Comparison of ENCODE assay signal across 11 cellular contexts in the genomic region with DNA sequence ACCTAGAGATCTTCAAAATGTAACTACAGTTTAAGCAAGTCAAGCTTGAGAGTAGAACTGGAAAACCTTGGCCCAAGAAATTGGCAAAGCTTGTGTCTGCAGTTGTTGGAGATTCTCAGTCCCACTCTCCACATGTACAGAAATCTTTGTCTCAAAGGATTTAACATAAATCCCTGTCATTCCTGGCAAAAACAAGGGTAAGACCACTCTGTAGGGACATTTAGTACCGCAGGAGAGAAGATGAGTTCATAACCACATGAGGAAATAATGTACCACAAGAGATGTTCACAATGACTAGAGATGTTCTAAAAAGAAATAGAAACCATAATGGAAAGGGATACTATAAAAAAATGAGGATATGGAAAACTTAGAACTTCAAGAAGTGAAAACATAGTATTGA.
DNase-seq lines count a peak whose midpoint lies in the region; ATAC-seq and TF ChIP-seq lines count a peak whose summit lies in the region.
"Had no signal": no experiment of that assay in that cellular context is flagged by ENCODE, and none has a peak within 500 bp of the region (broad histone marks: within the 10 kb centered on the region; RNA-seq: fewer than 3 reads in every experiment).

No MANE protein-coding gene starts in this region.

- TF ChIP-seq EP300 in esophagus muscularis mucosa (IDR thresholded peaks at IDR 0.05): no peak

- peaks cover 3% of the 10 kb centered on the region for H3F3A ChIP-seq in neural progenitor cell (ENCODE audit: low read depth)

- CTCF ChIA-PET in WTC11 (lab: Charles Lee): interaction anchor here (1.7 kb wide), 1 partner anchor 12 kb away, joined by 5 read pairs; no protein-coding TSS in a partner anchor

- H3K4me3 ChIP-seq in cardiac muscle cell (no peak overlapping the region), esophagus muscularis mucosa (no peak overlapping the region), subcutaneous abdominal adipose tissue (ENCODE audit: low read depth in 1 of 5, low read length in 5 of 5) (no peak overlapping the region), neural progenitor cell (no peak overlapping the region)
- H3K4me3 ChIP-seq: coronary artery, mucosa of descending colon had no signal

- H3K9ac ChIP-seq in subcutaneous abdominal adipose tissue (ENCODE audit: low read length in 5 of 5) (no peak overlapping the region), neural progenitor cell (no peak overlapping the region)

- intact Hi-C loops in Right ventricle myocardium superior (cut with DNase I): loop anchor here (10.0 kb wide), 1 partner anchor 75 kb away; the partner anchor contains the start of gene RAB7A
- intact Hi-C loops in esophagus muscularis mucosa (cut with DNase I): loop anchor here (5.0 kb wide), 1 partner anchor 72 kb away; the partner anchor contains the start of gene RAB7A

- H3K27ac Mint-ChIP-seq in WTC11: 0 out of 2 replicates have a peak overlapping the region, but pooled peaks have one; percentile 9
- H3K27ac Mint-ChIP-seq in neural progenitor cell: no peak overlapping the region

- H4K20me1 ChIP-seq in neural progenitor cell (ENCODE audit: low read depth): peaks cover 7% of the 10 kb centered on the region

- POLR2A ChIA-PET in WTC11 (lab: Charles Lee): no interaction called here

- peaks cover 21% of the 10 kb centered on the region for H3K79me2 ChIP-seq in neural progenitor cell (ENCODE audit: low read depth)

- peak overlapping the region; percentile 91 for H3K27ac ChIP-seq in cardiac muscle cell
- H3K27ac ChIP-seq in esophagus muscularis mucosa (replicated peaks in 1 of 4): peak overlapping the region; percentile 70 to 81 (median 75)
- H3K27ac ChIP-seq in subcutaneous abdominal adipose tissue (ENCODE audit: low read depth, low read length): peak overlapping the region; percentile 12
- no peak overlapping the region for H3K27ac ChIP-seq in neural progenitor cell
- H3K27ac ChIP-seq: coronary artery had no signal

- peaks cover 52% of the 10 kb centered on the region for H3K36me3 Mint-ChIP-seq in WTC11
- peaks cover 21% of the 10 kb centered on the region for H3K36me3 Mint-ChIP-seq in neural progenitor cell

- DNase-seq in cardiac muscle cell (ENCODE audit: low read depth in 1 of 2, low spot score in 1 of 2) (no peak), Right ventricle myocardium superior (no peak), WTC11 (ENCODE audit: low spot score) (no peak), esophagus muscularis mucosa (ENCODE audit: extremely low spot score) (no peak), neural progenitor cell (ENCODE audit: low spot score) (no peak)
- DNase-seq: activated CD4-positive, alpha-beta T cell treated with anti-CD3 and anti-CD28 coated beads for 1 hour; mucosa of descending colon had no signal

- H3K4me3 Mint-ChIP-seq in WTC11 (no peak overlapping the region), neural progenitor cell (no peak overlapping the region)

- ATAC-seq in Right ventricle myocardium superior (ENCODE audit: poor library complexity) (no peak), WTC11 (no peak), GM21717 (IDR thresholded peaks at IDR 0.05; ENCODE audit: unreplicated experiment) (no peak), GM21360 (IDR thresholded peaks at IDR 0.05; ENCODE audit: unreplicated experiment) (no peak)
- ATAC-seq: mucosa of descending colon had no signal

- H3K9me3 Mint-ChIP-seq in WTC11: no peaks in the 10 kb centered on the region
- H3K9me3 Mint-ChIP-seq in neural progenitor cell: no peaks in the 10 kb centered on the region

- no peak overlapping the region for H3K4me2 ChIP-seq in neural progenitor cell

- H3K4me1 ChIP-seq in cardiac muscle cell (ENCODE audit: low read depth) (peaks cover 36% of the 10 kb centered on the region), esophagus muscularis mucosa (peaks cover 43 to 62% (median 57%) of the 10 kb centered on the region in 4 donors), subcutaneous abdominal adipose tissue (ENCODE audit: control insufficient read depth in 5 of 5, insufficient read depth in 5 of 5, low read length in 5 of 5) (peaks cover under 1 to 19% (median 16%) of the 10 kb centered on the region in 5 donors), neural progenitor cell (no peaks in the 10 kb centered on the region)

- H3K27me3 Mint-ChIP-seq in WTC11 (ENCODE audit: low read depth) (no peaks in the 10 kb centered on the region), neural progenitor cell (ENCODE audit: insufficient read depth, low read depth) (no peaks in the 10 kb centered on the region)

- no peak overlapping the region for H2AFZ ChIP-seq in neural progenitor cell (replicated peaks)

- H3K9me3 ChIP-seq in cardiac muscle cell (ENCODE audit: low read depth): no peaks in the 10 kb centered on the region
- no peaks in the 10 kb centered on the region for H3K9me3 ChIP-seq in esophagus muscularis mucosa
- H3K9me3 ChIP-seq in subcutaneous abdominal adipose tissue (ENCODE audit: control insufficient read depth in 5 of 5, low read length in 5 of 5): no peaks in the 10 kb centered on the region
- no peaks in the 10 kb centered on the region for H3K9me3 ChIP-seq in neural progenitor cell (ENCODE audit: low read depth)
- H3K9me3 ChIP-seq: mucosa of descending colon had no signal

- 79% methylated on average over 1 of the region's 1 CpG for WGBS in esophagus muscularis mucosa

- peaks cover 22% of the 10 kb centered on the region for H3K4me1 Mint-ChIP-seq in WTC11
- H3K4me1 Mint-ChIP-seq in neural progenitor cell: peaks cover 5% of the 10 kb centered on the region

- H3K36me3 ChIP-seq in cardiac muscle cell: peaks cover 27% of the 10 kb centered on the region
- H3K36me3 ChIP-seq in esophagus muscularis mucosa: peaks cover 16 to 45% (median 39%) of the 10 kb centered on the region in 4 donors
- H3K36me3 ChIP-seq in subcutaneous abdominal adipose tissue (ENCODE audit: control insufficient read depth in 5 of 5, insufficient read depth in 5 of 5, low read length in 5 of 5): peaks cover 32 to 47% (median 45%) of the 10 kb centered on the region in 5 donors
- H3K36me3 ChIP-seq in neural progenitor cell: peaks cover 6% of the 10 kb centered on the region

- TF ChIP-seq POLR2A in esophagus muscularis mucosa (IDR thresholded peaks at IDR 0.05; ENCODE audit: low read depth): no peak

- H3K27me3 ChIP-seq in cardiac muscle cell (no peaks in the 10 kb centered on the region), esophagus muscularis mucosa (no peaks in the 10 kb centered on the region), subcutaneous abdominal adipose tissue (ENCODE audit: control insufficient read depth in 5 of 5, insufficient read depth in 4 of 5, low read length in 5 of 5) (no peaks in the 10 kb centered on the region), neural progenitor cell (no peaks in the 10 kb centered on the region)

- TF ChIP-seq CTCF in cardiac muscle cell (IDR thresholded peaks at IDR 0.05; ENCODE audit: low read depth, low read length) (no peak), WTC11 (IDR thresholded peaks at IDR 0.05) (no peak), esophagus muscularis mucosa (IDR thresholded peaks at IDR 0.05) (no peak), neural progenitor cell (IDR thresholded peaks at IDR 0.05) (no peak)

TF ChIP-seq in WTC11, 78 proteins besides CTCF, POLR2A, EP300 and RAD21:
- no peak for TF ChIP-seq NR2C2 (CRISPR knock-in tag; IDR thresholded peaks at IDR 0.05)
- TF ChIP-seq, protein P1, sequence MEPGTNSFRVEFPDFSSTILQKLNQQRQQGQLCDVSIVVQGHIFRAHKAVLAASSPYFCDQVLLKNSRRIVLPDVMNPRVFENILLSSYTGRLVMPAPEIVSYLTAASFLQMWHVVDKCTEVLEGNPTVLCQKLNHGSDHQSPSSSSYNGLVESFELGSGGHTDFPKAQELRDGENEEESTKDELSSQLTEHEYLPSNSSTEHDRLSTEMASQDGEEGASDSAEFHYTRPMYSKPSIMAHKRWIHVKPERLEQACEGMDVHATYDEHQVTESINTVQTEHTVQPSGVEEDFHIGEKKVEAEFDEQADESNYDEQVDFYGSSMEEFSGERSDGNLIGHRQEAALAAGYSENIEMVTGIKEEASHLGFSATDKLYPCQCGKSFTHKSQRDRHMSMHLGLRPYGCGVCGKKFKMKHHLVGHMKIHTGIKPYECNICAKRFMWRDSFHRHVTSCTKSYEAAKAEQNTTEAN (CRISPR knock-in tag; IDR thresholded peaks at IDR 0.05): no peak
- no peak for TF ChIP-seq ZNF138 (CRISPR knock-in tag; conservative IDR thresholded peaks at IDR 0.05)
- no peak for TF ChIP-seq NFATC4 (CRISPR knock-in tag; IDR thresholded peaks at IDR 0.05)
- no peak for TF ChIP-seq FOXK1 (CRISPR knock-in tag; IDR thresholded peaks at IDR 0.05)
